25 cellular contexts compared by ENCODE assay signal in the genomic region with DNA sequence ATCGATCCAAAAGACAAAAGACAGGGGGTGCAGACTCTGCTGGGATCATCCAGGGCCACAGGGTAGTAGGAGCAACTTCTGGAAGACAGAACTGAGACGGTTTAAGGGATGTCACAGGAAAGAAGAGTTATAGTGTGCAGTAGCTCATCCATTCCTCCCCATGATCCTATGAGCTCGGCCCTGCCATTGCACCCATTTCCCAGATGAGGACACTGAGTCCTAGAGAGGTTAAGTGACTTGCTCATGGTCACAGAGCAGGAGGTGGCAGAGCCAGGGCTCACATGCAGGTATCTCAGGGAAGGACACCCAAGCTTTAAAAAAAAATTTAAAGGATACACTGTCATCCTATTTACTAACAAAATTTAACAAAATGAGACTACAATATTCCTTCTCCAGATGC.
DNase-seq lines count a peak whose midpoint lies in the region; ATAC-seq, FAIRE-seq and TF ChIP-seq lines count a peak whose summit lies in the region.
"Had no signal": no experiment of that assay in that cellular context is flagged by ENCODE, and none has a peak within 500 bp of the region (broad histone marks: within the 10 kb centered on the region; RNA-seq: fewer than 3 reads in every experiment).

No MANE protein-coding gene starts in this region.

- H3K9me3 Mint-ChIP-seq in activated CD4-positive, alpha-beta memory T cell treated with anti-CD3 and anti-CD28 coated beads, Interleukin-2, amount 10 ng/mL, durations not matched to agents 7 days and 5 days: peaks cover 15% of the 10 kb centered on the region

- DNase-seq in K562 (ENCODE audit: extremely low read depth in 1 of 4, low spot score in 3 of 4) (no peak), foreskin fibroblast (no peak), iPS-NIHi11 (ENCODE audit: low spot score) (no peak)
- no peak for DNase-seq in activated CD4-positive, alpha-beta memory T cell treated with anti-CD3 and anti-CD28 coated beads, Interleukin-2, amount 10 ng/mL, durations not matched to agents 7 days and 5 days
- DNase-seq: 8988T; ACHN; BE2C; C1 segment of cervical spinal cord; CD4-positive, alpha-beta memory T cell; CD4-positive, CD25-positive, alpha-beta regulatory T cell; CD8-positive, alpha-beta memory T cell; COR-L47; DMS 273 treated with DMSO at 0.1 percent for 48 hours; DMS153; DMS79; DND-41; EL; GDM1 had no signal

- in situ Hi-C loops in K562 (cut with MboI): loop anchor here (10.0 kb wide), 1 partner anchor 1599 kb away; no protein-coding TSS in a partner anchor

- H3K27ac ChIP-seq in BLaER1: no peak overlapping the region
- peak overlapping the region in 5 of 11 experiments; percentile 31 to 66 (median 50); a peak in 8 of 22 replicates for H3K27ac ChIP-seq in BLaER1 treated with 17β-estradiol and CSF1 and Interleukin-3, amounts not matched to agents 10 nM and 100 nM
- H3K27ac ChIP-seq in K562 (ENCODE audit: extremely low read depth, low read depth, low read length): no peak overlapping the region

- H2AFZ ChIP-seq in K562 (ENCODE audit: low read depth, low read length): no peak overlapping the region

- 0% methylated on average over 3 of the region's 3 CpGs for whole genome bisulfite sequencing in K562 (ENCODE audit: insufficient coverage, low coverage, missing lambda C conversion rate)

- POLR2A ChIA-PET in K562 (lab: Yijun Ruan, JAX): no interaction called here
- POLR2A ChIA-PET in activated CD4-positive, alpha-beta memory T cell treated with anti-CD3 and anti-CD28 coated beads, Interleukin-2, amount 10 ng/mL, durations not matched to agents 7 days and 5 days (lab: Charles Lee): no interaction called here

- H3K36me3 Mint-ChIP-seq in activated CD4-positive, alpha-beta memory T cell treated with anti-CD3 and anti-CD28 coated beads, Interleukin-2, amount 10 ng/mL, durations not matched to agents 7 days and 5 days (ENCODE audit: low read depth): no peaks in the 10 kb centered on the region
- H3K36me3 Mint-ChIP-seq: CD14-positive monocyte; CD4-positive, alpha-beta memory T cell; CD4-positive, CD25-positive, alpha-beta regulatory T cell; CD8-positive, alpha-beta memory T cell had no signal

- TF ChIP-seq CTCF in K562 (IDR thresholded peaks at IDR 0.05 in 2 of 3, conservative IDR thresholded peaks at IDR 0.05 in 1 of 3; ENCODE audit: insufficient read depth in 2 of 3, low read depth in 1 of 3, low read length in 3 of 3) (no peak), foreskin fibroblast (IDR thresholded peaks at IDR 0.05; ENCODE audit: low read depth, low read length) (no peak)

- no peaks in the 10 kb centered on the region for H3K9me1 ChIP-seq in K562 (ENCODE audit: control insufficient read depth, insufficient read depth, low read length)

- H3K4me3 Mint-ChIP-seq in activated CD4-positive, alpha-beta memory T cell treated with anti-CD3 and anti-CD28 coated beads, Interleukin-2, amount 10 ng/mL, durations not matched to agents 7 days and 5 days: no peak overlapping the region
- H3K4me3 Mint-ChIP-seq: CD14-positive monocyte; CD4-positive, alpha-beta memory T cell; CD4-positive, CD25-positive, alpha-beta regulatory T cell; CD8-positive, alpha-beta memory T cell had no signal

- CTCF ChIA-PET in K562 (lab: Yijun Ruan, JAX; ENCODE audit: low intra/inter-chr PET ratio): no interaction called here
- CTCF ChIA-PET in activated CD4-positive, alpha-beta memory T cell treated with anti-CD3 and anti-CD28 coated beads, Interleukin-2, amount 10 ng/mL, durations not matched to agents 7 days and 5 days (lab: Charles Lee): no interaction called here

- peaks cover 42% of the 10 kb centered on the region for H3K9me3 ChIP-seq in BLaER1
- peaks cover 42 to 60% (median 50%) of the 10 kb centered on the region in 11 experiments for H3K9me3 ChIP-seq in BLaER1 treated with 17β-estradiol and CSF1 and Interleukin-3, amounts not matched to agents 10 nM and 100 nM (replicated peaks in 1 of 11)
- no peaks in the 10 kb centered on the region for H3K9me3 ChIP-seq in K562 (replicated peaks; ENCODE audit: control insufficient read depth, insufficient read depth, low read depth, low read length)
- H3K9me3 ChIP-seq: BE2C had no signal

- H3K27me3 ChIP-seq in BLaER1 (no peaks in the 10 kb centered on the region), K562 (ENCODE audit: control insufficient read depth in 2 of 2, insufficient read depth in 2 of 2, low read length in 2 of 2) (peaks cover 0 to 12% of the 10 kb centered on the region in 2 experiments; a peak in 2 of 5 replicates)
- no peaks in the 10 kb centered on the region for H3K27me3 ChIP-seq in BLaER1 treated with 17β-estradiol and CSF1 and Interleukin-3, amounts not matched to agents 10 nM and 100 nM

- no peak for ATAC-seq in K562
- ATAC-seq: GM12878 had no signal

- H3K9ac ChIP-seq in BLaER1: no peak overlapping the region
- H3K9ac ChIP-seq in BLaER1 treated with 17β-estradiol and CSF1 and Interleukin-3, amounts not matched to agents 10 nM and 100 nM: no peak overlapping the region
- no peak overlapping the region; a peak in 1 of 4 replicates for H3K9ac ChIP-seq in K562 (ENCODE audit: insufficient read depth in 1 of 2, low read depth in 2 of 2, low read length in 2 of 2)

- H3K4me1 Mint-ChIP-seq in activated CD4-positive, alpha-beta memory T cell treated with anti-CD3 and anti-CD28 coated beads, Interleukin-2, amount 10 ng/mL, durations not matched to agents 7 days and 5 days: no peaks in the 10 kb centered on the region
- H3K4me1 Mint-ChIP-seq: CD14-positive monocyte; CD8-positive, alpha-beta memory T cell had no signal

- H3K4me3 ChIP-seq in BLaER1: no peak overlapping the region
- H3K4me3 ChIP-seq in BLaER1 treated with 17β-estradiol and CSF1 and Interleukin-3, amounts not matched to agents 10 nM and 100 nM: no peak overlapping the region
- H3K4me3 ChIP-seq in K562: no peak overlapping the region
- H3K4me3 ChIP-seq in foreskin fibroblast (ENCODE audit: low read depth in 1 of 2, low read length in 2 of 2): no peak overlapping the region
- H3K4me3 ChIP-seq: GM12878 had no signal

- BruUV-seq in K562 (replicated peaks; lab: Mats Ljungman, UMichigan): no TSS peak

- peak overlapping the region; percentile 70 for H3K4me2 ChIP-seq in BLaER1
- peak overlapping the region in 6 of 11 experiments; percentile 22 to 55 (median 50); a peak in 10 of 22 replicates for H3K4me2 ChIP-seq in BLaER1 treated with 17β-estradiol and CSF1 and Interleukin-3, amounts not matched to agents 10 nM and 100 nM
- no peak overlapping the region for H3K4me2 ChIP-seq in K562 (ENCODE audit: insufficient read depth, low read length)

- 0 out of 2 replicates have a peak, but pooled peaks cover 6% of the 10 kb centered on the region for H3K36me3 ChIP-seq in BLaER1
- no peaks in the 10 kb centered on the region for H3K36me3 ChIP-seq in BLaER1 treated with 17β-estradiol and CSF1 and Interleukin-3, amounts not matched to agents 10 nM and 100 nM
- H3K36me3 ChIP-seq in K562 (ENCODE audit: control insufficient read depth, insufficient read depth, low read length): no peaks in the 10 kb centered on the region
- H3K36me3 ChIP-seq: BE2C had no signal

- H3K79me2 ChIP-seq in K562 (ENCODE audit: control insufficient read depth, insufficient read depth, low read length): no peaks in the 10 kb centered on the region

- no peak for TF ChIP-seq EP300 in K562 (IDR thresholded peaks at IDR 0.05; ENCODE audit: low read length)

- no peak for TF ChIP-seq RAD21 in K562 (CRISPR knock-in tag; conservative IDR thresholded peaks at IDR 0.05 in 1 of 2, IDR thresholded peaks at IDR 0.05 in 1 of 2)

- intact Hi-C loops in K562 (cut with micrococcal nuclease): no loop called here

- H4K20me1 ChIP-seq in BLaER1: no peaks in the 10 kb centered on the region
- H4K20me1 ChIP-seq in BLaER1 treated with 17β-estradiol and CSF1 and Interleukin-3, amounts not matched to agents 10 nM and 100 nM: no peaks in the 10 kb centered on the region
- H4K20me1 ChIP-seq in K562 (replicated peaks; ENCODE audit: control insufficient read depth, insufficient read depth, low read length): no peaks in the 10 kb centered on the region

- FAIRE-seq in K562 (lab: Jason Lieb, UNC): no peak
- FAIRE-seq: A204.1, GM12878, GM12892, GM18507 had no signal

- no peak for TF ChIP-seq POLR2A in K562 (conservative IDR thresholded peaks at IDR 0.05)

- no peaks in the 10 kb centered on the region for H3K27me3 Mint-ChIP-seq in activated CD4-positive, alpha-beta memory T cell treated with anti-CD3 and anti-CD28 coated beads, Interleukin-2, amount 10 ng/mL, durations not matched to agents 7 days and 5 days
- H3K27me3 Mint-ChIP-seq: CD4-positive, CD25-positive, alpha-beta regulatory T cell had no signal

- H3K4me1 ChIP-seq in BLaER1 (peaks cover 53% of the 10 kb centered on the region), K562 (replicated peaks in 1 of 2; ENCODE audit: control insufficient read depth in 2 of 2, insufficient read depth in 2 of 2, low read length in 2 of 2) (no peaks in the 10 kb centered on the region)
- peaks cover 0 to 44% (median 30%) of the 10 kb centered on the region in 10 experiments; a peak in 13 of 20 replicates for H3K4me1 ChIP-seq in BLaER1 treated with 17β-estradiol and CSF1 and Interleukin-3, amounts not matched to agents 10 nM and 100 nM
- H3K4me1 ChIP-seq: BE2C had no signal

- H3K27ac Mint-ChIP-seq in activated CD4-positive, alpha-beta memory T cell treated with anti-CD3 and anti-CD28 coated beads, Interleukin-2, amount 10 ng/mL, durations not matched to agents 7 days and 5 days: no peak overlapping the region
- H3K27ac Mint-ChIP-seq: CD4-positive, CD25-positive, alpha-beta regulatory T cell; CD8-positive, alpha-beta memory T cell had no signal

TF ChIP-seq in K562, 482 proteins besides CTCF, POLR2A, EP300 and RAD21:
- TF ChIP-seq RBM25 (IDR thresholded peaks at IDR 0.05; ENCODE audit: low read depth, low read length, severe bottlenecking) (peak; percentile 40), ZNF699 (CRISPR knock-in tag; IDR thresholded peaks at IDR 0.05; ENCODE audit: insufficient replicate concordance) (no peak)
